26 cellular contexts compared by ENCODE assay signal in genomic region chr16:80564394-80564793, GRCh38. TPM values are rescaled to one million over a fixed set of nuclear protein-coding genes. Genes with fewer than 3 reads are reported as not detected.
DNase-seq lines count a peak whose midpoint lies in the region; ATAC-seq lines count a peak whose summit lies in the region.
"Had no signal": no experiment of that assay in that cellular context is flagged by ENCODE, and none has a peak within 500 bp of the region (broad histone marks: within the 10 kb centered on the region; RNA-seq: fewer than 3 reads in every experiment).

No MANE protein-coding gene starts in this region.

- peaks cover 6% of the 10 kb centered on the region for H3K27me3 Mint-ChIP-seq in stimulated activated naive CD8-positive, alpha-beta T cell treated with anti-CD3 and anti-CD28 coated beads, Interleukin-15, amount 100 ng/mL, for 72 hours
- H3K27me3 Mint-ChIP-seq in activated naive CD8-positive, alpha-beta T cell treated with anti-CD3 and anti-CD28 coated beads, Interleukin-2, amount 10 ng/mL, durations not matched to agents 7 days and 5 days = no peaks in the 10 kb centered on the region
- H3K27me3 Mint-ChIP-seq: activated T-cell treated with anti-CD3 and anti-CD28 coated beads, Interleukin-2, amount 50 U/mL, for 24 hours had no signal

- peak overlapping the region; percentile 71 to 72 for H3K27ac Mint-ChIP-seq in stimulated activated naive CD8-positive, alpha-beta T cell treated with anti-CD3 and anti-CD28 coated beads, Interleukin-15, amount 100 ng/mL, for 72 hours
- H3K27ac Mint-ChIP-seq in activated naive CD8-positive, alpha-beta T cell treated with anti-CD3 and anti-CD28 coated beads, Interleukin-2, amount 10 ng/mL, durations not matched to agents 7 days and 5 days = peak overlapping the region; percentile 78
- H3K27ac Mint-ChIP-seq: activated T-cell treated with anti-CD3 and anti-CD28 coated beads, Interleukin-2, amount 50 U/mL, for 24 hours; nephron had no signal

- no peak for ATAC-seq in stimulated activated naive CD8-positive, alpha-beta T cell treated with anti-CD3 and anti-CD28 coated beads, Interleukin-15, amount 100 ng/mL, for 72 hours
- ATAC-seq in stimulated activated naive CD8-positive, alpha-beta T cell treated with anti-CD3 and anti-CD28 coated beads, Interleukin-15, Interleukin-2, amounts not matched to agents 100 U/mL and 50 U/mL, for 24 hours = no peak
- peak; percentile 72 for ATAC-seq in activated naive CD8-positive, alpha-beta T cell treated with anti-CD3 and anti-CD28 coated beads, Interleukin-2, amount 10 ng/mL, durations not matched to agents 7 days and 5 days (ENCODE audit: low read depth)
- ATAC-seq in HG02852 (IDR thresholded peaks at IDR 0.05; ENCODE audit: unreplicated experiment) = no peak
- ATAC-seq in HG02970 (IDR thresholded peaks at IDR 0.05; ENCODE audit: low FRiP score, unreplicated experiment) = no peak
- ATAC-seq: gastrocnemius medialis, lower lobe of right lung had no signal

- H3K9me3 Mint-ChIP-seq in stimulated activated naive CD8-positive, alpha-beta T cell treated with anti-CD3 and anti-CD28 coated beads, Interleukin-15, amount 100 ng/mL, for 72 hours = peaks cover 10 to 12% of the 10 kb centered on the region in 2 donors
- peaks cover 9% of the 10 kb centered on the region for H3K9me3 Mint-ChIP-seq in activated naive CD8-positive, alpha-beta T cell treated with anti-CD3 and anti-CD28 coated beads, Interleukin-2, amount 10 ng/mL, durations not matched to agents 7 days and 5 days
- H3K9me3 Mint-ChIP-seq: nephron had no signal

- peaks cover 8% of the 10 kb centered on the region for H3K36me3 Mint-ChIP-seq in activated naive CD8-positive, alpha-beta T cell treated with anti-CD3 and anti-CD28 coated beads, Interleukin-2, amount 10 ng/mL, durations not matched to agents 7 days and 5 days

- H3K4me3 ChIP-seq in Jurkat, Clone E6-1 (ENCODE audit: low read length) = no peak overlapping the region
- H3K4me3 ChIP-seq: gastrocnemius medialis, lower lobe of right lung, sigmoid colon, SJSA1, tibial nerve had no signal

- peaks cover 30% of the 10 kb centered on the region for H3K4me1 Mint-ChIP-seq in stimulated activated naive CD8-positive, alpha-beta T cell treated with anti-CD3 and anti-CD28 coated beads, Interleukin-15, amount 100 ng/mL, for 72 hours
- peaks cover 20% of the 10 kb centered on the region for H3K4me1 Mint-ChIP-seq in activated naive CD8-positive, alpha-beta T cell treated with anti-CD3 and anti-CD28 coated beads, Interleukin-2, amount 10 ng/mL, durations not matched to agents 7 days and 5 days
- H3K4me1 Mint-ChIP-seq: nephron had no signal

- DNase-seq in stimulated activated naive CD8-positive, alpha-beta T cell treated with anti-CD3 and anti-CD28 coated beads, Interleukin-15, amount 100 ng/mL, for 72 hours = no peak
- DNase-seq in stimulated activated naive CD8-positive, alpha-beta T cell treated with anti-CD3 and anti-CD28 coated beads, Interleukin-15, Interleukin-2, amounts not matched to agents 100 U/mL and 50 U/mL, for 24 hours = no peak
- DNase-seq in Jurkat, Clone E6-1 (ENCODE audit: low read depth, low spot score) = peak; percentile 48
- no peak for DNase-seq in activated naive CD8-positive, alpha-beta T cell treated with anti-CD3 and anti-CD28 coated beads, Interleukin-2, amount 10 ng/mL, durations not matched to agents 7 days and 5 days
- no peak for DNase-seq in hypothalamus (lab: John Stamatoyannopoulos, UW)
- DNase-seq: activated CD4-positive, alpha-beta T cell treated with anti-CD3 and anti-CD28 coated beads for 1 hour; activated gamma-delta T cell treated with Interleukin-2 at 50 U/mL for 16 hours; activated T-cell treated with anti-CD3 and anti-CD28 coated beads, Interleukin-2, amount 50 U/mL, for 24 hours; Calu3; gastrocnemius medialis; hippocampal formation; lower lobe of right lung; midbrain; NCI-H2029; OCI-M1; sigmoid colon; stimulated activated CD4-positive, alpha-beta T cell treated with anti-CD3 and anti-CD28 coated beads, Interleukin-12 subunit alpha, Interleukin-12 subunit beta, amount 100 ng/mL, for 4 hours; stimulated activated CD4-positive, alpha-beta T cell treated with anti-CD3 and anti-CD28 coated beads, Interleukin-2, amount 100 ng/mL, for 48 hours had no signal

- peak overlapping the region in 1 of 2 donors; percentile 13 for H3K4me3 Mint-ChIP-seq in stimulated activated naive CD8-positive, alpha-beta T cell treated with anti-CD3 and anti-CD28 coated beads, Interleukin-15, amount 100 ng/mL, for 72 hours
- peak overlapping the region; percentile 59 for H3K4me3 Mint-ChIP-seq in activated naive CD8-positive, alpha-beta T cell treated with anti-CD3 and anti-CD28 coated beads, Interleukin-2, amount 10 ng/mL, durations not matched to agents 7 days and 5 days
- H3K4me3 Mint-ChIP-seq: activated T-cell treated with anti-CD3 and anti-CD28 coated beads, Interleukin-2, amount 50 U/mL, for 24 hours; nephron had no signal

- POLR2A ChIA-PET in activated naive CD8-positive, alpha-beta T cell treated with anti-CD3 and anti-CD28 coated beads, Interleukin-2, amount 10 ng/mL, durations not matched to agents 7 days and 5 days (lab: Charles Lee) = interaction anchor here (0.8 to 1.4 kb wide), 3 partner anchors 11 to 24 kb away, joined by 3 to 7 read pairs (median 4); no protein-coding TSS in a partner anchor

RNA-seq across cellular contexts. Expression of gene DYNLRB2, which starts 23.6 kb away (rescaled TPM):
- polyA plus RNA-seq in Jurkat, Clone E6-1 (2012; ENCODE audit: insufficient read depth, insufficient read length) = not detected
- total RNA-seq in activated naive CD8-positive, alpha-beta T cell treated with anti-CD3 and anti-CD28 coated beads, Interleukin-2, amount 10 ng/mL, durations not matched to agents 7 days and 5 days = not detected
- total RNA-seq: Calu3, chondrocyte, Daoy, gastrocnemius medialis, pulmonary artery endothelial cell, SJSA1 had no signal
